Comparison of ENCODE assay signal across 8 cellular contexts in the genomic region with DNA sequence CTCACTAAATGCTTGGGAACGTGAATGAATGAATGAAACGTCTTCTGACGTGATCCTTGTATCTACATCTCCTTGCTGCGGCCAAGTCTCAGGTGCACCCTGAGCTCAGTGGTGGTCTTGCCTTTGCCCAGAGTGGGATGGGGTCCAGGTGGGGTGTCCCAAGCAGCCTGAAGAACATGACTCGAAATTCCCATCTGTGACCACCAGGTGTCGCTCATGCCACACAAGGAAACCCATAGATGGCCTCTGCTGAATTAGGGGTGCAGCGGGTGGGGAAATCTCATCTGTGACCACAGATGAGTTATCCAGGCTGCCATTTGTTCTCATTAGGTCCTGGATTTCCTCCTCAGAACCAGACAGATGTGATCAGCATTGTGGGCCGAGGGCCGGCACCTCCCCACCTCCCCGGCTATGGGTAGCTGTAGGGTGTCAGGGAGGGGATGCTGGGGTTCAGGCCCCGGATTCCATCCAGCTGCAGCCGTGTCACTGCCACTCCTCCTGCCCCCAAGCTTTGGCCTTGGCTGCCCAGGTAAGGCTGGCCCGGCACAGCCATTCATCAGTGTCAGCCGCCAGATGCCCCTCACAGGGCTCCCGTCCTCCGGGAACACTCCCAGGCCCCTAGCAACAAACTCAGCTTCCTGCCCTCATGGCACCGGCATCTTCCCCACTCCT.
DNase-seq lines count a peak whose midpoint lies in the region; TF ChIP-seq lines count a peak whose summit lies in the region.

No MANE protein-coding gene starts in this region.

- peak; percentile 68 for TF ChIP-seq CTCF in GM13976 (IDR thresholded peaks at IDR 0.05; ENCODE audit: borderline replicate concordance, control extremely low read depth, extremely low read depth, insufficient read depth, missing control alignments)

- in situ Hi-C loops in ACHN (cut with HindIII; ENCODE audit: low pct_ligation_motif_present, low pct_unique_long_range_greater_than_20kb, low sequenced_read_pairs) (no loop called here), GM13976 (cut with MboI; ENCODE audit: low sequenced_read_pairs, unreplicated experiment) (no loop called here)

- peak; percentile 82 for DNase-seq in ACHN
- DNase-seq in GM13976 (ENCODE audit: low spot score), result peak; percentile 84
- DNase-seq in NCI-H146 (lab: John Stamatoyannopoulos, UW), result peak; percentile 46
- DNase-seq in activated CD4-positive, CD25-positive, alpha-beta regulatory T cell treated with anti-CD3 and anti-CD28 coated beads, Interleukin-2, amount 50 U/mL, for 72 hours, result peak; percentile 76
- peak in 40 of 61 donors; percentile 3 to 81 (median 26) for DNase-seq in caudate nucleus (lab: John Stamatoyannopoulos, UW)
- peak; percentile 87 for DNase-seq in left kidney (ENCODE audit: low read depth, low spot score)
- DNase-seq in stimulated activated CD4-positive, alpha-beta T cell treated with anti-CD3 and anti-CD28 coated beads, TNF-alpha, amount 100 ng/mL, for 24 hours (ENCODE audit: low read depth in 3 of 3), result peak; percentile 51 to 70 (median 65)
- DNase-seq in KG1 (lab: John Stamatoyannopoulos, UW), result no peak

- H3K27ac ChIP-seq in caudate nucleus (ENCODE audit: low read depth, low read length), result no peak overlapping the region
